Comparison of ENCODE assay signal across 25 cellular contexts in genomic region chr9:86756576-86757381, GRCh38.
"Had no signal": no experiment of that assay in that cellular context is flagged by ENCODE, and none has a peak within 500 bp of the region (broad histone marks: within the 10 kb centered on the region; RNA-seq: fewer than 3 reads in every experiment).

No MANE protein-coding gene starts in this region.

- H3K36me3 ChIP-seq: MG63, SJSA1 had no signal

- H3K4me1 ChIP-seq: SJSA1 had no signal

- H3K9me3 Mint-ChIP-seq: central memory CD8-positive, alpha-beta T cell; WTC11 had no signal

- H3K27me3 ChIP-seq: MG63, SJSA1 had no signal

- H3K4me1 Mint-ChIP-seq: activated CD8-positive, alpha-beta memory T cell treated with anti-CD3 and anti-CD28 coated beads, Interleukin-2, amount 10 ng/mL, durations not matched to agents 7 days and 5 days; activated naive CD8-positive, alpha-beta T cell treated with anti-CD3 and anti-CD28 coated beads, Interleukin-2, amount 50 U/mL, for 24 hours; central memory CD8-positive, alpha-beta T cell; WTC11 had no signal

- H3K9me3 ChIP-seq: MG63, SJSA1 had no signal

- ATAC-seq: activated CD8-positive, alpha-beta memory T cell treated with anti-CD3 and anti-CD28 coated beads, Interleukin-2, amount 10 ng/mL, durations not matched to agents 7 days and 5 days; activated naive CD8-positive, alpha-beta T cell treated with anti-CD3 and anti-CD28 coated beads, Interleukin-2, amount 50 U/mL, for 24 hours; activated T-cell treated with anti-CD3 and anti-CD28 coated beads, Interleukin-2, amount 50 U/mL, for 4 hours; PC-3; SK-N-SH treated with all-trans-retinoic acid at 6 μM for 48 hours; WTC11 had no signal

- H3K27ac ChIP-seq: SJSA1 had no signal

- DNase-seq: activated CD4-positive, alpha-beta T cell treated with anti-CD3 and anti-CD28 coated beads for 48 hours; activated CD4-positive, alpha-beta T cell treated with anti-CD3 and anti-CD28 coated beads, Interleukin-2, amount 50 U/mL, for 48 hours; activated CD4-positive, CD25-positive, alpha-beta regulatory T cell treated with anti-CD3 and anti-CD28 coated beads, Interleukin-2, amount 50 U/mL, for 72 hours; activated CD8-positive, alpha-beta memory T cell treated with anti-CD3 and anti-CD28 coated beads, Interleukin-2, amount 10 ng/mL, durations not matched to agents 7 days and 5 days; activated effector memory CD4-positive, alpha-beta T cell treated with anti-CD3 and anti-CD28 coated beads, Interleukin-2, amount 50 U/mL, for 16 hours; activated naive CD4-positive, alpha-beta T cell treated with Interleukin-2 at 50 U/mL for 16 hours; activated naive CD8-positive, alpha-beta T cell treated with anti-CD3 and anti-CD28 coated beads, Interleukin-2, amount 50 U/mL, for 24 hours; activated T-cell treated with anti-CD3 and anti-CD28 coated beads, Interleukin-2, amount 50 U/mL, for 4 hours; amniotic stem cell; MG63; MV-4-11; NCI-H1092 treated with DMSO at 0.1 percent for 48 hours; NCI-H1417 treated with DMSO at 0.1 percent for 48 hours; NCI-H1694; NCI-H2081; NCI-H510A treated with DMSO at 0.1 percent for 48 hours; PC-3; SHP77; SW 1271 had no signal

- H3K36me3 Mint-ChIP-seq: activated CD8-positive, alpha-beta memory T cell treated with anti-CD3 and anti-CD28 coated beads, Interleukin-2, amount 10 ng/mL, durations not matched to agents 7 days and 5 days; brain; WTC11 had no signal

- H3K4me3 ChIP-seq: MG63, SJSA1 had no signal

- H3K4me3 Mint-ChIP-seq: activated CD8-positive, alpha-beta memory T cell treated with anti-CD3 and anti-CD28 coated beads, Interleukin-2, amount 10 ng/mL, durations not matched to agents 7 days and 5 days; activated naive CD8-positive, alpha-beta T cell treated with anti-CD3 and anti-CD28 coated beads, Interleukin-2, amount 50 U/mL, for 24 hours; activated T-cell treated with anti-CD3 and anti-CD28 coated beads, Interleukin-2, amount 50 U/mL, for 4 hours; central memory CD8-positive, alpha-beta T cell; WTC11 had no signal

- H3K27ac Mint-ChIP-seq: activated CD8-positive, alpha-beta memory T cell treated with anti-CD3 and anti-CD28 coated beads, Interleukin-2, amount 10 ng/mL, durations not matched to agents 7 days and 5 days; activated naive CD4-positive, alpha-beta T cell treated with anti-CD3 and anti-CD28 coated beads, Interleukin-2, amount 50 U/mL, for 72 hours; activated naive CD8-positive, alpha-beta T cell treated with anti-CD3 and anti-CD28 coated beads, Interleukin-2, amount 50 U/mL, for 24 hours; WTC11 had no signal
